Comparison of ENCODE assay signal across 26 cellular contexts in genomic region chr20:1154224-1154623, GRCh38. TPM values are rescaled to one million over a fixed set of nuclear protein-coding genes. Genes with fewer than 3 reads are reported as not detected.
DNase-seq lines count a peak whose midpoint lies in the region; ATAC-seq, FAIRE-seq and TF ChIP-seq lines count a peak whose summit lies in the region.
"Had no signal": no experiment of that assay in that cellular context is flagged by ENCODE, and none has a peak within 500 bp of the region (broad histone marks: within the 10 kb centered on the region; RNA-seq: fewer than 3 reads in every experiment).

No MANE protein-coding gene starts in this region.

- peaks cover 56% of the 10 kb centered on the region for H3K36me3 Mint-ChIP-seq in CD4-positive, CD25-positive, alpha-beta regulatory T cell

- intact Hi-C loops in mucosa of descending colon (cut with DNase I, micrococcal nuclease), result no loop called here

- no peaks in the 10 kb centered on the region for H3K27me3 Mint-ChIP-seq in CD4-positive, CD25-positive, alpha-beta regulatory T cell
- H3K27me3 Mint-ChIP-seq: CD4-positive, alpha-beta T cell had no signal

- H3K27me3 ChIP-seq in CD4-positive, CD25-positive, alpha-beta regulatory T cell (ENCODE audit: control insufficient read depth, insufficient read depth, low read length), result no peaks in the 10 kb centered on the region
- no peaks in the 10 kb centered on the region for H3K27me3 ChIP-seq in hepatocyte
- H3K27me3 ChIP-seq: BE2C, BLaER1 had no signal

- H3K79me2 ChIP-seq in hepatocyte, result peaks cover 11% of the 10 kb centered on the region

- peaks cover 58% of the 10 kb centered on the region for H3K36me3 ChIP-seq in CD4-positive, CD25-positive, alpha-beta regulatory T cell (ENCODE audit: control insufficient read depth, insufficient read depth, low read length)
- H3K36me3 ChIP-seq in hepatocyte (replicated peaks; ENCODE audit: insufficient read depth, low read depth), result peaks cover 8% of the 10 kb centered on the region
- no peaks in the 10 kb centered on the region for H3K36me3 ChIP-seq in mucosa of descending colon (ENCODE audit: low read depth)
- H3K36me3 ChIP-seq: BE2C had no signal

- peaks cover 14 to 28% (median 18%) of the 10 kb centered on the region in 4 donors for H3K4me1 Mint-ChIP-seq in CD4-positive, CD25-positive, alpha-beta regulatory T cell
- H3K4me1 Mint-ChIP-seq: CD14-positive monocyte had no signal

- DNase-seq in CD4-positive, CD25-positive, alpha-beta regulatory T cell, result no peak
- peak; percentile 9 for DNase-seq in Jurkat, Clone E6-1 (ENCODE audit: low read depth, low spot score)
- DNase-seq in hepatocyte (ENCODE audit: low spot score) (peak; percentile 20), mucosa of descending colon (peak in 1 of 3 donors; percentile 10), RCC 7860 (ENCODE audit: low spot score) (no peak)
- DNase-seq: 8988T; ACHN; BE2C; C1 segment of cervical spinal cord; Caco-2; Calu3; CD4-positive, alpha-beta T cell; CD8-positive, alpha-beta T cell; DMS79 treated with DMSO at 0.1 percent for 48 hours; GF-D8 had no signal

- no peak overlapping the region for H2AFZ ChIP-seq in hepatocyte

- peak overlapping the region; percentile 28 for H3K27ac ChIP-seq in CD4-positive, CD25-positive, alpha-beta regulatory T cell (ENCODE audit: insufficient read depth, low read length, poor library complexity, severe bottlenecking)
- H3K27ac ChIP-seq in hepatocyte, result no peak overlapping the region
- H3K27ac ChIP-seq: BLaER1 had no signal

- no peaks in the 10 kb centered on the region for H4K20me1 ChIP-seq in hepatocyte (ENCODE audit: insufficient read depth, poor library complexity, severe bottlenecking)

- no peak for TF ChIP-seq CTCF in hepatocyte (IDR thresholded peaks at IDR 0.05; ENCODE audit: poor library complexity)
- no peak for TF ChIP-seq CTCF in mucosa of descending colon (IDR thresholded peaks at IDR 0.05)

- H3K4me3 ChIP-seq in CD4-positive, CD25-positive, alpha-beta regulatory T cell (ENCODE audit: low read depth, low read length), result no peak overlapping the region
- no peak overlapping the region for H3K4me3 ChIP-seq in Jurkat, Clone E6-1 (ENCODE audit: low read length)
- no peak overlapping the region for H3K4me3 ChIP-seq in hepatocyte
- no peak overlapping the region for H3K4me3 ChIP-seq in mucosa of descending colon
- H3K4me3 ChIP-seq: BLaER1 had no signal

- no peak overlapping the region for H3K4me2 ChIP-seq in hepatocyte
- H3K4me2 ChIP-seq: BLaER1 had no signal

- no peaks in the 10 kb centered on the region for H3K4me1 ChIP-seq in CD4-positive, CD25-positive, alpha-beta regulatory T cell (ENCODE audit: control insufficient read depth, insufficient read depth, low read length, poor library complexity, severe bottlenecking)
- no peaks in the 10 kb centered on the region for H3K4me1 ChIP-seq in hepatocyte (ENCODE audit: insufficient read depth)
- H3K4me1 ChIP-seq in mucosa of descending colon (ENCODE audit: low read depth), result no peaks in the 10 kb centered on the region
- H3K4me1 ChIP-seq: BE2C had no signal

- FAIRE-seq in RCC 7860 (lab: Jason Lieb, UNC), result no peak
- FAIRE-seq: A204.1, D721Med, G401.6, GM12891, GM19239 had no signal

- peaks cover 0 to 6% (median 0%) of the 10 kb centered on the region in 7 donors for H3K9me3 Mint-ChIP-seq in CD4-positive, CD25-positive, alpha-beta regulatory T cell

- no peak overlapping the region for H3K27ac Mint-ChIP-seq in CD4-positive, CD25-positive, alpha-beta regulatory T cell
- H3K27ac Mint-ChIP-seq: CD14-positive monocyte; CD4-positive, alpha-beta T cell; CD8-positive, alpha-beta T cell had no signal

- ATAC-seq in CD4-positive, CD25-positive, alpha-beta regulatory T cell (ENCODE audit: low read depth in 2 of 2), result no peak
- peak; percentile 69 for ATAC-seq in mucosa of descending colon
- ATAC-seq in HG03025 (IDR thresholded peaks at IDR 0.05; ENCODE audit: low FRiP score, unreplicated experiment), result no peak
- no peak for ATAC-seq in HG03097 (IDR thresholded peaks at IDR 0.05; ENCODE audit: low FRiP score, unreplicated experiment)
- ATAC-seq: CD8-positive, alpha-beta T cell had no signal

- H3K9me3 ChIP-seq in CD4-positive, CD25-positive, alpha-beta regulatory T cell (ENCODE audit: control insufficient read depth in 2 of 2, low read length in 2 of 2), result peaks cover 0 to 9% of the 10 kb centered on the region in 2 experiments
- no peaks in the 10 kb centered on the region for H3K9me3 ChIP-seq in hepatocyte (ENCODE audit: low read depth)
- no peaks in the 10 kb centered on the region for H3K9me3 ChIP-seq in mucosa of descending colon
- H3K9me3 ChIP-seq: BE2C, Caco-2 had no signal

- no peak overlapping the region for H3K4me3 Mint-ChIP-seq in CD4-positive, CD25-positive, alpha-beta regulatory T cell
- H3K4me3 Mint-ChIP-seq: CD14-positive monocyte; CD4-positive, alpha-beta T cell; CD8-positive, alpha-beta T cell had no signal

- H3K9me2 ChIP-seq in hepatocyte (replicated peaks; ENCODE audit: insufficient read depth), result no peaks in the 10 kb centered on the region

RNA-seq across cellular contexts. Expression of gene TMEM74B, which starts 30.6 kb away (rescaled TPM):
- not detected for total RNA-seq in CD4-positive, CD25-positive, alpha-beta regulatory T cell
- polyA plus RNA-seq in CD4-positive, CD25-positive, alpha-beta regulatory T cell, result not detected
- 2.9 TPM for polyA plus RNA-seq in Jurkat, Clone E6-1 (2012; ENCODE audit: insufficient read depth, insufficient read length)
- total RNA-seq in hepatocyte, result 5.2 and 9.4 TPM in 2 replicates
- polyA plus RNA-seq in hepatocyte, result 5.5 and 7.3 TPM in 2 replicates
- total RNA-seq in mucosa of descending colon, result 1 to 10 TPM in 2 of 3 donors, under 1 TPM in 1; 0.38 to 2.6 (median 2.1) TPM
- total RNA-seq: A673; CD8-positive, alpha-beta T cell had no signal
- polyA plus RNA-seq: AG04450, CD14-positive monocyte had no signal

RNA-seq across cellular contexts. Expression of gene PSMF1, which starts 35.8 kb away (rescaled TPM):
- total RNA-seq in CD4-positive, CD25-positive, alpha-beta regulatory T cell, result 114 TPM
- polyA plus RNA-seq in CD4-positive, CD25-positive, alpha-beta regulatory T cell, result 100 to 1,000 TPM; 151 to 202 (median 160) TPM
- polyA plus RNA-seq in Jurkat, Clone E6-1 (2012; ENCODE audit: insufficient read depth, insufficient read length), result 221 TPM
- 65.2 and 97.3 TPM in 2 replicates for total RNA-seq in hepatocyte
- 125 and 126 TPM in 2 replicates for polyA plus RNA-seq in hepatocyte
- 100 to 1,000 TPM; 113 to 118 (median 117) TPM for total RNA-seq in mucosa of descending colon

RNA-seq across cellular contexts. Expression of gene C20orf202, which starts 49.0 kb away (rescaled TPM):
- 0.39 TPM for total RNA-seq in CD4-positive, CD25-positive, alpha-beta regulatory T cell
- not detected for polyA plus RNA-seq in CD4-positive, CD25-positive, alpha-beta regulatory T cell
- polyA plus RNA-seq in Jurkat, Clone E6-1 (2012; ENCODE audit: insufficient read depth, insufficient read length), result not detected
- total RNA-seq in hepatocyte, result 1.4 and 1.6 TPM in 2 replicates
- 0.35 and 0.84 TPM in 2 replicates for polyA plus RNA-seq in hepatocyte
- under 1 TPM in 2 of 3 donors, not detected in 1; 0.23 to 0.48 TPM for total RNA-seq in mucosa of descending colon
- total RNA-seq: A673; Caco-2; Calu3; CD4-positive, alpha-beta T cell; CD8-positive, alpha-beta T cell had no signal
- polyA plus RNA-seq: AG04450, CD14-positive monocyte had no signal

Comparison
In these comparisons a context has a peak if more than half of its experiments do, and no peak if none do; other contexts are left out.
1. DNase-seq: peak in Jurkat, Clone E6-1 (single experiment) and hepatocyte (single experiment); none in CD4-positive, CD25-positive, alpha-beta regulatory T cell (0 of 3) and RCC 7860 (single experiment).